9 cellular contexts compared by ENCODE assay signal in the genomic region with DNA sequence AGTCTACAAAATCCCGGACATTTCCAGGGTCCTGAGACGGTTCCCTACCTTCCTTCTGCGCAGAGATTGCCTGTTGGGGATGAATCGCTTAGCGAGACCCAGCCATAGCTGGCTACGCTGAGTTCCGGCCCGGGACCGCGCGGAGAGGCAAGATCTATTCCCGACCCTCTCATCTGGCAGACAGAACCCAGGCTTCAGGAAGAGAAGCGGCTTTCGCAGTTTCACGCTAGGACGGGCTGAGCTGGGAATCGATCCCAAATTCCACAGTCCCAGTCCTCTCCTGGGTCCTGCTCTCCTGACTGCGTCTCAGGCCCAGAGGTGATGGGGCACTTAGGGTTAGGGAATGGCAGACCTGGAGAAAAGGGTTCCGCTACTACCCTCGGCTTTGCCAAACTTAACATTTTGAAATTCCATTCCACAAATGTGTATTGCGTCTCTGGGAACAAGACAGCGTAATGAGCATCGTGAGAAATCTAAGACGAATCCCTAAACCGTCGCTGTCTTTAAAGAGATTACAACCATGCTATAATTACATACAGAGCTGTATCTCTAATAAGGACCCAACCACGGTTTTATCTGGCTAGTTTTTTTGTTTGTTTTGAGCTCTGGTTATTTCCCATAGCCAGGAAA. TPM values are rescaled to one million over a fixed set of nuclear protein-coding genes. Genes with fewer than 3 reads are reported as not detected.
DNase-seq lines count a peak whose midpoint lies in the region; ATAC-seq and TF ChIP-seq lines count a peak whose summit lies in the region.
"Had no signal": no experiment of that assay in that cellular context is flagged by ENCODE, and none has a peak within 500 bp of the region (broad histone marks: within the 10 kb centered on the region; RNA-seq: fewer than 3 reads in every experiment).

No MANE protein-coding gene starts in this region.

- no peaks in the 10 kb centered on the region for H3K9me3 ChIP-seq in osteoblast (ENCODE audit: low read depth, low read length)

- no peaks in the 10 kb centered on the region for H4K20me1 ChIP-seq in osteoblast (ENCODE audit: insufficient read depth, low read length)

- H3K4me2 ChIP-seq in osteoblast (ENCODE audit: insufficient read depth, low read length), result peak overlapping the region; percentile 96
- H3K4me2 ChIP-seq: KMS-11 had no signal

- peaks cover 22% of the 10 kb centered on the region for H3K4me1 Mint-ChIP-seq in activated CD4-positive, alpha-beta memory T cell treated with anti-CD3 and anti-CD28 coated beads, Interleukin-2, amount 10 ng/mL, durations not matched to agents 7 days and 5 days

- peak overlapping the region; percentile 93 for H2AFZ ChIP-seq in osteoblast (ENCODE audit: low read length)

- peak overlapping the region; percentile 84 for H3K4me3 ChIP-seq in osteoblast (ENCODE audit: insufficient read depth, low read length)

- peaks cover 59% of the 10 kb centered on the region for H3K79me2 ChIP-seq in osteoblast (ENCODE audit: insufficient read depth, low read length)

- H3K27me3 ChIP-seq in osteoblast (ENCODE audit: insufficient read depth, low read length), result no peaks in the 10 kb centered on the region

- TF ChIP-seq CTCF in osteoblast (IDR thresholded peaks at IDR 0.05; ENCODE audit: extremely low read depth, low read depth, low read length), result no peak

- POLR2A ChIA-PET in activated CD4-positive, alpha-beta memory T cell treated with anti-CD3 and anti-CD28 coated beads, Interleukin-2, amount 10 ng/mL, durations not matched to agents 7 days and 5 days (lab: Charles Lee), result no interaction called here

- no peak for ATAC-seq in esophagus mucosa

- peaks cover 48% of the 10 kb centered on the region for H3K27me3 Mint-ChIP-seq in activated CD4-positive, alpha-beta memory T cell treated with anti-CD3 and anti-CD28 coated beads, Interleukin-2, amount 10 ng/mL, durations not matched to agents 7 days and 5 days

- H3K27ac ChIP-seq in osteoblast (ENCODE audit: low read depth, low read length), result peak overlapping the region; percentile 64
- H3K27ac ChIP-seq: KMS-11 had no signal

- peak overlapping the region; percentile 60 for H3K4me3 Mint-ChIP-seq in activated CD4-positive, alpha-beta memory T cell treated with anti-CD3 and anti-CD28 coated beads, Interleukin-2, amount 10 ng/mL, durations not matched to agents 7 days and 5 days

- no peak overlapping the region for H3K27ac Mint-ChIP-seq in activated CD4-positive, alpha-beta memory T cell treated with anti-CD3 and anti-CD28 coated beads, Interleukin-2, amount 10 ng/mL, durations not matched to agents 7 days and 5 days

- H3K36me3 Mint-ChIP-seq in activated CD4-positive, alpha-beta memory T cell treated with anti-CD3 and anti-CD28 coated beads, Interleukin-2, amount 10 ng/mL, durations not matched to agents 7 days and 5 days (ENCODE audit: low read depth), result no peaks in the 10 kb centered on the region

- CTCF ChIA-PET in activated CD4-positive, alpha-beta memory T cell treated with anti-CD3 and anti-CD28 coated beads, Interleukin-2, amount 10 ng/mL, durations not matched to agents 7 days and 5 days (lab: Charles Lee), result interaction anchor here (1.1 kb wide), 1 partner anchor 61 kb away, joined by 3 read pairs; no protein-coding TSS in a partner anchor

- H3K4me1 ChIP-seq in osteoblast (ENCODE audit: insufficient read depth, low read length), result peaks cover 42% of the 10 kb centered on the region

- H3K36me3 ChIP-seq in osteoblast (ENCODE audit: insufficient read depth, low read length), result peaks cover 18% of the 10 kb centered on the region

- no peaks in the 10 kb centered on the region for H3K9me3 Mint-ChIP-seq in activated CD4-positive, alpha-beta memory T cell treated with anti-CD3 and anti-CD28 coated beads, Interleukin-2, amount 10 ng/mL, durations not matched to agents 7 days and 5 days

- DNase-seq in G401 (ENCODE audit: low spot score) (peak; percentile 52), head of caudate nucleus (peak in 39 of 42 donors; percentile 5 to 67 (median 41)), osteoblast (ENCODE audit: insufficient read length, low spot score, missing footprints) (peak; percentile 89), H4 (ENCODE audit: low spot score) (no peak), NCI-H1436 treated with DMSO at 0.1 percent for 48 hours (lab: John Stamatoyannopoulos, UW) (no peak), NCI-H510A treated with DMSO at 0.1 percent for 48 hours (lab: John Stamatoyannopoulos, UW) (no peak)
- no peak for DNase-seq in activated CD4-positive, alpha-beta memory T cell treated with anti-CD3 and anti-CD28 coated beads, Interleukin-2, amount 10 ng/mL, durations not matched to agents 7 days and 5 days

- in situ Hi-C loops in G401 (cut with HindIII; ENCODE audit: low sequenced_read_pairs), result no loop called here

- intact Hi-C loops in head of caudate nucleus (cut with DNase I), result loop anchor here (10.0 kb wide), 2 partner anchors 167 to 557 kb away; partner anchors contain the start of genes GALC and SPATA7

RNA-seq across cellular contexts. Expression of gene PTPN21, which starts 2.8 kb away (rescaled TPM):
- total RNA-seq in G401 (2014; rRNA removed; shearing (Covaris generic)), result 1.2 and 3.6 TPM in 2 replicates
- not detected for total RNA-seq in activated CD4-positive, alpha-beta memory T cell treated with anti-CD3 and anti-CD28 coated beads, Interleukin-2, amount 10 ng/mL, durations not matched to agents 7 days and 5 days
- 17.4 and 18.0 TPM in 2 replicates for total RNA-seq in osteoblast
- total RNA-seq in H4 (2014; rRNA removed; shearing (Covaris generic)), result 4.0 and 4.4 TPM in 2 replicates
- 10.5 TPM for total RNA-seq in esophagus mucosa

RNA-seq across cellular contexts. Expression of gene ZC3H14, which starts 10.8 kb away (rescaled TPM):
- total RNA-seq in G401 (2014; rRNA removed; shearing (Covaris generic)), result 74.2 and 98.7 TPM in 2 replicates
- 10 to 100 TPM; 33.1 to 37.4 TPM for total RNA-seq in activated CD4-positive, alpha-beta memory T cell treated with anti-CD3 and anti-CD28 coated beads, Interleukin-2, amount 10 ng/mL, durations not matched to agents 7 days and 5 days
- total RNA-seq in osteoblast, result 72.2 and 74.6 TPM in 2 replicates
- 56.8 and 68.6 TPM in 2 replicates for total RNA-seq in H4 (2014; rRNA removed; shearing (Covaris generic))
- 32.7 TPM for total RNA-seq in esophagus mucosa

Comparison
In these comparisons a context has a peak if more than half of its experiments do, and no peak if none do; other contexts are left out.
1. DNase-seq: peak in G401 (single experiment), head of caudate nucleus (39 of 42) and osteoblast (single experiment); none in activated CD4-positive, alpha-beta memory T cell treated with anti-CD3 and anti-CD28 coated beads, Interleukin-2, amount 10 ng/mL, durations not matched to agents 7 days and 5 days (single experiment), H4 (single experiment), NCI-H1436 treated with DMSO at 0.1 percent for 48 hours (single experiment) and NCI-H510A treated with DMSO at 0.1 percent for 48 hours (single experiment).